In genomic region chr3:76753599-76753998, GRCh38 we compare ENCODE assay signal across 15 cellular contexts.
DNase-seq lines count a peak whose midpoint lies in the region; ATAC-seq and TF ChIP-seq lines count a peak whose summit lies in the region.
"Had no signal": no experiment of that assay in that cellular context is flagged by ENCODE, and none has a peak within 500 bp of the region (broad histone marks: within the 10 kb centered on the region; RNA-seq: fewer than 3 reads in every experiment).

No MANE protein-coding gene starts in this region.

- 23% methylated on average over 2 of the region's 2 CpGs for WGBS in right lobe of liver (ENCODE audit: insufficient coverage, low coverage, low lambda C conversion rate, missing lambda C conversion rate)
- no CpG with 5 or more reads among the region's 2 CpGs for WGBS in neuronal stem cell (ENCODE audit: extremely low coverage in 2 of 2, insufficient read length in 2 of 2, insufficient replicate concordance in 1 of 2), 2 donors

- H3K18ac ChIP-seq in neuronal stem cell (ENCODE audit: low read length), result no peak overlapping the region

- no peak overlapping the region for H3K27ac Mint-ChIP-seq in chondrocyte (ENCODE audit: unreplicated experiment)
- H3K27ac Mint-ChIP-seq: CD14-positive monocyte; effector memory CD8-positive, alpha-beta T cell had no signal

- TF ChIP-seq CTCF in DOHH2 (IDR thresholded peaks at IDR 0.05; ENCODE audit: low read depth, low read length, poor library complexity, severe bottlenecking), result peak; percentile 21
- peak; percentile 82 for TF ChIP-seq CTCF in chondrocyte (IDR thresholded peaks at IDR 0.05)
- TF ChIP-seq CTCF in right lobe of liver (IDR thresholded peaks at IDR 0.05), result peak; percentile 46 to 58 (median 54)

- H3K4me3 Mint-ChIP-seq in chondrocyte (ENCODE audit: unreplicated experiment), result no peak overlapping the region
- H3K4me3 Mint-ChIP-seq: activated T-cell treated with anti-CD3 and anti-CD28 coated beads, Interleukin-2, amount 50 U/mL, for 4 hours; CD14-positive monocyte; effector memory CD8-positive, alpha-beta T cell had no signal

- H3K27me3 Mint-ChIP-seq in chondrocyte (ENCODE audit: low read depth), result no peaks in the 10 kb centered on the region
- H3K27me3 Mint-ChIP-seq: effector memory CD8-positive, alpha-beta T cell had no signal

- no peaks in the 10 kb centered on the region for H3K79me1 ChIP-seq in neuronal stem cell (ENCODE audit: low read depth, low read length)

- no peak overlapping the region for H3K14ac ChIP-seq in neuronal stem cell (ENCODE audit: low read length)

- H3F3A ChIP-seq in DOHH2 (ENCODE audit: control insufficient read depth, insufficient read depth), result no peaks in the 10 kb centered on the region

- TF ChIP-seq POLR2A in right lobe of liver (IDR thresholded peaks at IDR 0.05), result no peak

- H4K91ac ChIP-seq in neuronal stem cell (ENCODE audit: low read depth, low read length, poor library complexity), result no peak overlapping the region

- no peak overlapping the region for H2BK120ac ChIP-seq in neuronal stem cell (ENCODE audit: low read depth, low read length)

- no peak overlapping the region for H2BK12ac ChIP-seq in neuronal stem cell (ENCODE audit: low read length)

- H3K9ac ChIP-seq in neuronal stem cell (ENCODE audit: low read depth, low read length, poor library complexity), result no peak overlapping the region

- H3K4ac ChIP-seq in neuronal stem cell (ENCODE audit: low read length), result no peak overlapping the region

- no peaks in the 10 kb centered on the region for H3K9me3 Mint-ChIP-seq in chondrocyte (ENCODE audit: low read depth)

- no peaks in the 10 kb centered on the region for H3K4me1 ChIP-seq in DOHH2 (ENCODE audit: control insufficient read depth, low read length)
- H3K4me1 ChIP-seq in right lobe of liver, result no peaks in the 10 kb centered on the region
- H3K4me1 ChIP-seq in neuronal stem cell (ENCODE audit: control insufficient read depth in 2 of 2, insufficient read depth in 1 of 2, low read depth in 1 of 2, low read length in 2 of 2), result no peaks in the 10 kb centered on the region
- H3K4me1 ChIP-seq: ascending aorta had no signal

- intact Hi-C loops in right lobe of liver (cut with DNase I), result no loop called here

- no peak overlapping the region for H3K4me3 ChIP-seq in DOHH2 (ENCODE audit: low read length)
- H3K4me3 ChIP-seq in right lobe of liver, result no peak overlapping the region
- H3K4me3 ChIP-seq in neuronal stem cell (ENCODE audit: low read length in 2 of 2), result no peak overlapping the region
- H3K4me3 ChIP-seq: ascending aorta had no signal

- H2BK15ac ChIP-seq in neuronal stem cell (ENCODE audit: low read length), result no peak overlapping the region

- H2BK5ac ChIP-seq in neuronal stem cell (ENCODE audit: low read length), result no peak overlapping the region

- no peak overlapping the region for H3K4me2 ChIP-seq in DOHH2 (ENCODE audit: low read length)
- H3K4me2 ChIP-seq in neuronal stem cell (ENCODE audit: insufficient read depth, low read length, poor library complexity, severe bottlenecking), result no peak overlapping the region

- no peak overlapping the region for H4K8ac ChIP-seq in neuronal stem cell (ENCODE audit: low read depth, low read length)

- no peaks in the 10 kb centered on the region for H3K4me1 Mint-ChIP-seq in chondrocyte (ENCODE audit: low read depth)
- H3K4me1 Mint-ChIP-seq: CD14-positive monocyte had no signal

- H3K36me3 ChIP-seq in DOHH2 (ENCODE audit: control insufficient read depth, low read length), result no peaks in the 10 kb centered on the region
- H3K36me3 ChIP-seq in right lobe of liver, result no peaks in the 10 kb centered on the region
- no peaks in the 10 kb centered on the region for H3K36me3 ChIP-seq in neuronal stem cell (replicated peaks in 1 of 2; ENCODE audit: control insufficient read depth in 2 of 2, insufficient read depth in 2 of 2, low read length in 2 of 2)
- H3K36me3 ChIP-seq: ascending aorta had no signal

- no peaks in the 10 kb centered on the region for H3K36me3 Mint-ChIP-seq in chondrocyte (ENCODE audit: low read depth)
- H3K36me3 Mint-ChIP-seq: CD14-positive monocyte had no signal

- no peak overlapping the region for H2AFZ ChIP-seq in neuronal stem cell (ENCODE audit: low read length)

- H3K27me3 ChIP-seq in DOHH2 (ENCODE audit: control insufficient read depth, low read length) (no peaks in the 10 kb centered on the region), right lobe of liver (no peaks in the 10 kb centered on the region), neuronal stem cell (ENCODE audit: control insufficient read depth in 3 of 3, insufficient read depth in 3 of 3, low read depth in 1 of 3, low read length in 3 of 3) (no peaks in the 10 kb centered on the region)
- H3K27me3 ChIP-seq: ascending aorta had no signal

- no peak overlapping the region for H3K23ac ChIP-seq in neuronal stem cell (ENCODE audit: low read depth, low read length, poor library complexity)

- H4K20me1 ChIP-seq in DOHH2 (ENCODE audit: control insufficient read depth, insufficient read depth, low read depth, low read length), result no peaks in the 10 kb centered on the region

- H3K9me2 ChIP-seq in DOHH2 (replicated peaks; ENCODE audit: control insufficient read depth, low read length), result no peaks in the 10 kb centered on the region

- H3K79me2 ChIP-seq in DOHH2 (ENCODE audit: control insufficient read depth, low read length), result no peaks in the 10 kb centered on the region

- no peaks in the 10 kb centered on the region for H3K9me3 ChIP-seq in DOHH2 (ENCODE audit: control insufficient read depth, insufficient read depth, low read length)
- no peaks in the 10 kb centered on the region for H3K9me3 ChIP-seq in right lobe of liver
- H3K9me3 ChIP-seq in neuronal stem cell (replicated peaks in 1 of 2; ENCODE audit: control insufficient read depth in 2 of 2, insufficient read depth in 1 of 2, low read depth in 1 of 2, low read length in 2 of 2), result no peaks in the 10 kb centered on the region
- H3K9me3 ChIP-seq: ascending aorta had no signal

- H2AK5ac ChIP-seq in neuronal stem cell (ENCODE audit: low read depth, low read length), result no peak overlapping the region

- ATAC-seq in right lobe of liver, result peak; percentile 57 to 66 (median 59)
- no peak for ATAC-seq in GM21423 (IDR thresholded peaks at IDR 0.05; ENCODE audit: unreplicated experiment)
- ATAC-seq: activated CD4-positive, CD25-positive, alpha-beta regulatory T cell treated with anti-CD3 and anti-CD28 coated beads, Interleukin-2, amount 50 U/mL, for 24 hours; activated T-cell treated with anti-CD3 and anti-CD28 coated beads, Interleukin-2, amount 50 U/mL, for 4 hours; effector memory CD8-positive, alpha-beta T cell had no signal

- H3K27ac ChIP-seq in DOHH2 (ENCODE audit: low read depth, low read length) (no peak overlapping the region), right lobe of liver (no peak overlapping the region), neuronal stem cell (replicated peaks; ENCODE audit: low read length) (no peak overlapping the region)
- H3K27ac ChIP-seq: ascending aorta, HL-60 had no signal

- DNase-seq in NCI-H146 treated with DMSO at 0.1 percent for 48 hours (lab: John Stamatoyannopoulos, UW; ENCODE audit: unreplicated experiment) (peak; percentile 18), chondrocyte (ENCODE audit: low spot score) (no peak), right lobe of liver (no peak), neuronal stem cell (ENCODE audit: low spot score) (no peak), SIG-M5 treated with dmso at 0.1 percent for 504 hours (lab: John Stamatoyannopoulos, UW; ENCODE audit: unreplicated experiment) (no peak), NCI-H2081 treated with DMSO at 0.1 percent for 48 hours (lab: John Stamatoyannopoulos, UW) (no peak)
- DNase-seq: activated T-cell treated with anti-CD3 and anti-CD28 coated beads, Interleukin-2, amount 50 U/mL, for 4 hours; effector memory CD8-positive, alpha-beta T cell; NCI-H524 had no signal

Comparison
In these comparisons a context has a peak if more than half of its experiments do, and no peak if none do; other contexts are left out.
1. CTCF ChIP-seq: peak in every context shown above with its lines; median percentile 82 in chondrocyte; 54 in right lobe of liver; 21 in DOHH2.